In genomic region chr4:173301518-173302201, GRCh38 we compare ENCODE assay signal across 1 cellular context.
TF ChIP-seq lines count a peak whose summit lies in the region.

No MANE protein-coding gene starts in this region.

TF ChIP-seq in GM23338, 12 proteins besides CTCF, POLR2A, EP300 and RAD21 (continued from another document):
- TF ChIP-seq ZNF462 (CRISPR knock-in tag; IDR thresholded peaks at IDR 0.05), result no peak
- no peak for TF ChIP-seq EZH2 (IDR thresholded peaks at IDR 0.05; ENCODE audit: low read depth, unreplicated experiment)
- TF ChIP-seq EZH2phosphoT487 (IDR thresholded peaks at IDR 0.05; ENCODE audit: unreplicated experiment), result no peak
- no peak for TF ChIP-seq ZNF331 (CRISPR knock-in tag; IDR thresholded peaks at IDR 0.05; ENCODE audit: low read depth)
- TF ChIP-seq CREB1 (CRISPR knock-in tag; IDR thresholded peaks at IDR 0.05; ENCODE audit: low read depth), result no peak
- no peak for TF ChIP-seq ZNF114 (CRISPR knock-in tag; IDR thresholded peaks at IDR 0.05)
- TF ChIP-seq ETS1 (IDR thresholded peaks at IDR 0.05), result no peak
- TF ChIP-seq JUNB (IDR thresholded peaks at IDR 0.05; ENCODE audit: unreplicated experiment), result no peak
- no peak for TF ChIP-seq NANOG (IDR thresholded peaks at IDR 0.05; ENCODE audit: borderline replicate concordance)
